In genomic region chr10:22436893-22437619, GRCh38 we compare ENCODE assay signal across 8 cellular contexts.
DNase-seq lines count a peak whose midpoint lies in the region; ATAC-seq lines count a peak whose summit lies in the region.

No MANE protein-coding gene starts in this region.

- peak; percentile 73 for ATAC-seq in HG02610 (IDR thresholded peaks at IDR 0.05; ENCODE audit: unreplicated experiment)
- peak; percentile 88 for ATAC-seq in central memory CD8-positive, alpha-beta T cell (replicated peaks; ENCODE audit: extremely low read depth, poor library complexity, severe bottlenecking)

- peaks cover 38% of the 10 kb centered on the region for H3K4me1 Mint-ChIP-seq in central memory CD8-positive, alpha-beta T cell

- no peaks in the 10 kb centered on the region for H3K27me3 Mint-ChIP-seq in central memory CD8-positive, alpha-beta T cell

- DNase-seq in NCI-H2029 (lab: John Stamatoyannopoulos, UW) (peak; percentile 55), NCI-H2029 treated with DMSO at 0.1 percent for 48 hours (lab: John Stamatoyannopoulos, UW) (no peak), NCI-H1417 (lab: John Stamatoyannopoulos, UW) (peak; percentile 67 to 93 (median 85)), islet precursor cell (peak; percentile 90)
- DNase-seq in activated CD4-positive, CD25-positive, alpha-beta regulatory T cell treated with anti-CD3 and anti-CD28 coated beads, Interleukin-2, amount 50 U/mL, for 16 hours (ENCODE audit: low read depth, low spot score) = peak; percentile 73
- peak; percentile 85 to 88 for DNase-seq in central memory CD8-positive, alpha-beta T cell (ENCODE audit: low spot score in 2 of 2)
- DNase-seq in stimulated activated CD4-positive, alpha-beta T cell treated with anti-CD3 and anti-CD28 coated beads, Interleukin-12 subunit alpha, Interleukin-12 subunit beta, amount 100 ng/mL, for 24 hours (ENCODE audit: low read depth in 2 of 2) = peak; percentile 69 to 72

- H3K36me3 Mint-ChIP-seq in central memory CD8-positive, alpha-beta T cell (ENCODE audit: insufficient read depth) = peaks cover 13% of the 10 kb centered on the region

- H3K4me3 Mint-ChIP-seq in central memory CD8-positive, alpha-beta T cell = peak overlapping the region; percentile 88

- peak overlapping the region; percentile 97 for H3K27ac Mint-ChIP-seq in central memory CD8-positive, alpha-beta T cell (ENCODE audit: low read depth)

- no peaks in the 10 kb centered on the region for H3K9me3 Mint-ChIP-seq in central memory CD8-positive, alpha-beta T cell
